ENCODE assay signal across 1 cellular context in genomic region chr2:6832995-6833604, GRCh38.
TF ChIP-seq lines count a peak whose summit lies in the region.

No MANE protein-coding gene starts in this region.

TF ChIP-seq in SK-N-SH, 30 proteins besides CTCF, POLR2A, EP300 and RAD21:
- TF ChIP-seq FOXJ3 (CRISPR knock-in tag; IDR thresholded peaks at IDR 0.05) (no peak), GATA2 (CRISPR knock-in tag; IDR thresholded peaks at IDR 0.05) (no peak), EZH2phosphoT487 (IDR thresholded peaks at IDR 0.05; ENCODE audit: borderline replicate concordance, low read depth) (no peak), SIN3A (IDR thresholded peaks at IDR 0.05; ENCODE audit: borderline replicate concordance, low read depth, low read length) (no peak), GABPA (IDR thresholded peaks at IDR 0.05; ENCODE audit: low read depth) (no peak), TEAD4 (IDR thresholded peaks at IDR 0.05; ENCODE audit: borderline replicate concordance, insufficient read depth) (no peak), IRF3 (IDR thresholded peaks at IDR 0.05; ENCODE audit: low read depth, low read length) (no peak), USF2 (IDR thresholded peaks at IDR 0.05; ENCODE audit: borderline replicate concordance, low read depth, low read length) (no peak), YY1 (IDR thresholded peaks at IDR 0.05; ENCODE audit: low read depth) (no peak), SMC3 (IDR thresholded peaks at IDR 0.05; ENCODE audit: low read depth, low read length) (no peak), NFIC (IDR thresholded peaks at IDR 0.05; ENCODE audit: borderline replicate concordance) (no peak), FOXM1 (IDR thresholded peaks at IDR 0.05; ENCODE audit: low read depth) (no peak), NRF1 (IDR thresholded peaks at IDR 0.05; ENCODE audit: low read depth, low read length) (no peak), JUND (IDR thresholded peaks at IDR 0.05) (no peak), RFX5 (IDR thresholded peaks at IDR 0.05; ENCODE audit: low read length) (no peak), FOSL2 (IDR thresholded peaks at IDR 0.05; ENCODE audit: borderline replicate concordance, low read depth) (no peak), ELF1 (IDR thresholded peaks at IDR 0.05) (no peak), POLR2AphosphoS5 (IDR thresholded peaks at IDR 0.05; ENCODE audit: low read depth, low read length) (no peak)
- TF ChIP-seq, protein P1, sequence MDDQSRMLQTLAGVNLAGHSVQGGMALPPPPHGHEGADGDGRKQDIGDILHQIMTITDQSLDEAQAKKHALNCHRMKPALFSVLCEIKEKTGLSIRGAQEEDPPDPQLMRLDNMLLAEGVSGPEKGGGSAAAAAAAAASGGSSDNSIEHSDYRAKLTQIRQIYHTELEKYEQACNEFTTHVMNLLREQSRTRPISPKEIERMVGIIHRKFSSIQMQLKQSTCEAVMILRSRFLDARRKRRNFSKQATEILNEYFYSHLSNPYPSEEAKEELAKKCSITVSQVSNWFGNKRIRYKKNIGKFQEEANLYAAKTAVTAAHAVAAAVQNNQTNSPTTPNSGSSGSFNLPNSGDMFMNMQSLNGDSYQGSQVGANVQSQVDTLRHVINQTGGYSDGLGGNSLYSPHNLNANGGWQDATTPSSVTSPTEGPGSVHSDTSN (IDR thresholded peaks at IDR 0.05): no peak
